18 cellular contexts compared by ENCODE assay signal in genomic region chr4:175469519-175469918, GRCh38.
A peak's percentile ranks its signal among the peaks of the same experiment; 100 is the strongest.
DNase-seq lines count a peak whose midpoint lies in the region; ATAC-seq and TF ChIP-seq lines count a peak whose summit lies in the region.
"Had no signal": no experiment of that assay in that cellular context is flagged by ENCODE, and none has a peak within 500 bp of the region (broad histone marks: within the 10 kb centered on the region; RNA-seq: fewer than 3 reads in every experiment).

No MANE protein-coding gene starts in this region.

- H3K27me3 ChIP-seq in MG63 (no peaks in the 10 kb centered on the region), brain microvascular endothelial cell (replicated peaks) (no peaks in the 10 kb centered on the region), esophagus muscularis mucosa (no peaks in the 10 kb centered on the region)
- H3K27me3 ChIP-seq: cardiac muscle cell, pancreas had no signal

- H3K27ac Mint-ChIP-seq in mesothelial cell of epicardium: peak overlapping the region; percentile 83
- no peak overlapping the region for H3K27ac Mint-ChIP-seq in stimulated activated naive CD8-positive, alpha-beta T cell treated with anti-CD3 and anti-CD28 coated beads, Interleukin-15, amount 100 ng/mL, for 72 hours
- H3K27ac Mint-ChIP-seq: activated CD8-positive, alpha-beta T cell treated with anti-CD3 and anti-CD28 coated beads, Interleukin-2, amount 10 ng/mL, durations not matched to agents 7 days and 5 days; memory B cell had no signal

- in situ Hi-C loops in brain microvascular endothelial cell (cut with HindIII; ENCODE audit: low pct_ligation_motif_present, low sequenced_read_pairs): no loop called here

- H3K27ac ChIP-seq in brain microvascular endothelial cell (peak overlapping the region; percentile 26), esophagus muscularis mucosa (replicated peaks in 1 of 4) (no peak overlapping the region)
- H3K27ac ChIP-seq: cardiac muscle cell, pancreas had no signal

- H3K4me3 Mint-ChIP-seq in mesothelial cell of epicardium: no peak overlapping the region
- no peak overlapping the region for H3K4me3 Mint-ChIP-seq in stimulated activated naive CD8-positive, alpha-beta T cell treated with anti-CD3 and anti-CD28 coated beads, Interleukin-15, amount 100 ng/mL, for 72 hours
- H3K4me3 Mint-ChIP-seq: activated CD8-positive, alpha-beta T cell treated with anti-CD3 and anti-CD28 coated beads, Interleukin-2, amount 10 ng/mL, durations not matched to agents 7 days and 5 days; memory B cell had no signal

- ATAC-seq in GM18907 (IDR thresholded peaks at IDR 0.05; ENCODE audit: unreplicated experiment): no peak
- no peak for ATAC-seq in stimulated activated naive CD8-positive, alpha-beta T cell treated with anti-CD3 and anti-CD28 coated beads, Interleukin-15, amount 100 ng/mL, for 72 hours
- ATAC-seq: activated CD8-positive, alpha-beta T cell treated with anti-CD3 and anti-CD28 coated beads, Interleukin-2, amount 10 ng/mL, durations not matched to agents 7 days and 5 days; pancreas; Right ventricle myocardium inferior had no signal

- no peaks in the 10 kb centered on the region for H3K4me1 ChIP-seq in esophagus muscularis mucosa
- H3K4me1 ChIP-seq: pancreas had no signal

- TF ChIP-seq POLR2A in esophagus muscularis mucosa (IDR thresholded peaks at IDR 0.05; ENCODE audit: low read depth): no peak

- no peaks in the 10 kb centered on the region for H3K36me3 Mint-ChIP-seq in mesothelial cell of epicardium
- H3K36me3 Mint-ChIP-seq: memory B cell had no signal

- TF ChIP-seq CTCF in brain microvascular endothelial cell (IDR thresholded peaks at IDR 0.05; ENCODE audit: low read depth, low read length, missing control alignments) (no peak), mesothelial cell of epicardium (IDR thresholded peaks at IDR 0.05; ENCODE audit: unreplicated experiment) (no peak), esophagus muscularis mucosa (IDR thresholded peaks at IDR 0.05) (no peak)

- H3K4me3 ChIP-seq in MG63: no peak overlapping the region
- H3K4me3 ChIP-seq in brain microvascular endothelial cell (ENCODE audit: low read depth, low read length): no peak overlapping the region
- no peak overlapping the region for H3K4me3 ChIP-seq in esophagus muscularis mucosa
- H3K4me3 ChIP-seq: cardiac muscle cell, pancreas had no signal

- intact Hi-C loops in esophagus muscularis mucosa (cut with DNase I): no loop called here

- TF ChIP-seq EP300 in esophagus muscularis mucosa (IDR thresholded peaks at IDR 0.05): no peak

- H3K9me3 Mint-ChIP-seq in mesothelial cell of epicardium: peaks cover 15% of the 10 kb centered on the region
- peaks cover 6 to 25% of the 10 kb centered on the region in 2 donors for H3K9me3 Mint-ChIP-seq in stimulated activated naive CD8-positive, alpha-beta T cell treated with anti-CD3 and anti-CD28 coated beads, Interleukin-15, amount 100 ng/mL, for 72 hours

- no peaks in the 10 kb centered on the region for H3K27me3 Mint-ChIP-seq in mesothelial cell of epicardium (ENCODE audit: low read depth)
- H3K27me3 Mint-ChIP-seq in stimulated activated naive CD8-positive, alpha-beta T cell treated with anti-CD3 and anti-CD28 coated beads, Interleukin-15, amount 100 ng/mL, for 72 hours: no peaks in the 10 kb centered on the region
- H3K27me3 Mint-ChIP-seq: memory B cell had no signal

- H3K4me1 Mint-ChIP-seq in mesothelial cell of epicardium: peaks cover 12% of the 10 kb centered on the region
- no peaks in the 10 kb centered on the region for H3K4me1 Mint-ChIP-seq in stimulated activated naive CD8-positive, alpha-beta T cell treated with anti-CD3 and anti-CD28 coated beads, Interleukin-15, amount 100 ng/mL, for 72 hours

- H3K9me3 ChIP-seq in MG63 (peaks cover 21% of the 10 kb centered on the region), esophagus muscularis mucosa (no peaks in the 10 kb centered on the region)
- H3K9me3 ChIP-seq: pancreas had no signal

- H3K36me3 ChIP-seq in MG63 (no peaks in the 10 kb centered on the region), brain microvascular endothelial cell (replicated peaks) (no peaks in the 10 kb centered on the region), esophagus muscularis mucosa (no peaks in the 10 kb centered on the region)
- H3K36me3 ChIP-seq: cardiac muscle cell, pancreas had no signal

- 51% methylated on average over 2 of the region's 2 CpGs for WGBS in esophagus muscularis mucosa

- DNase-seq in EL: peak; percentile 78
- peak; percentile 76 for DNase-seq in MG63
- DNase-seq in brain microvascular endothelial cell: peak; percentile 33
- peak in 1 of 2 experiments; percentile 43 for DNase-seq in mesothelial cell of epicardium (ENCODE audit: low spot score in 2 of 2, unreplicated experiment in 2 of 2)
- no peak for DNase-seq in esophagus muscularis mucosa (ENCODE audit: extremely low spot score)
- DNase-seq in stimulated activated naive CD8-positive, alpha-beta T cell treated with anti-CD3 and anti-CD28 coated beads, Interleukin-15, amount 100 ng/mL, for 72 hours: no peak
- DNase-seq in mucosa of gallbladder (ENCODE audit: low spot score): no peak
- DNase-seq: activated CD8-positive, alpha-beta T cell treated with anti-CD3 and anti-CD28 coated beads, Interleukin-2, amount 10 ng/mL, durations not matched to agents 7 days and 5 days; activated gamma-delta T cell treated with Interleukin-2 at 50 U/mL for 16 hours; NCI-H1105; NCI-H446; pancreas; stimulated activated CD4-positive, alpha-beta T cell treated with anti-CD3 and anti-CD28 coated beads, Interleukin-2, amount 100 ng/mL, for 24 hours; T1000 had no signal

Comparison
In these comparisons a context has a peak if more than half of its experiments do, and no peak if none do; other contexts are left out.
1. DNase-seq: peak in EL (single experiment), MG63 (single experiment) and brain microvascular endothelial cell (single experiment); none in esophagus muscularis mucosa (single experiment), stimulated activated naive CD8-positive, alpha-beta T cell treated with anti-CD3 and anti-CD28 coated beads, Interleukin-15, amount 100 ng/mL, for 72 hours (0 of 2) and mucosa of gallbladder (single experiment).